In the genomic region with DNA sequence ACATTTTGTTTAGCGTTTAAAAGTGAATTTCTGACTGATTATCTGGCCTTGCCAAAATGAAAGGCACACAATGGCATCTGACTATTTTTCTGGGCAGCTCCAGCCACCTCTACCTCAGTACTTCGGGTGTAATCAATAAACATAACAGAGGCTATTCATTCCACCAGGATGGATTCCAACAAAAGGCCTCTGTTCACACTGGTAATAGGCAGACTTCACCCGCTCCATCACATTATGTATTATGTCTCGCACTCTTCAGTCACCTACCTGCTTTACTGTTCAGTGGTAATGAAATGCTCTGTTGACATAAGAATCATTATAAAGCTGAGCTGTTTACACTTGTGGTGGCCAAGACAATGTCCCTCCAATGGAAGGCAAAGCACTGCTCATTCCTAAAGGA, we compare ENCODE assay signal across 19 cellular contexts. TPM values are rescaled to one million over a fixed set of nuclear protein-coding genes. Genes with fewer than 3 reads are reported as not detected.
DNase-seq lines count a peak whose midpoint lies in the region; ATAC-seq, FAIRE-seq and TF ChIP-seq lines count a peak whose summit lies in the region.
"Had no signal": no experiment of that assay in that cellular context is flagged by ENCODE, and none has a peak within 500 bp of the region (broad histone marks: within the 10 kb centered on the region; RNA-seq: fewer than 3 reads in every experiment).

No MANE protein-coding gene starts in this region.

- in situ Hi-C loops in GM23248 (cut with MboI): no loop called here

- H3K4me1 ChIP-seq in body of pancreas: peaks cover 10% of the 10 kb centered on the region
- H3K4me1 ChIP-seq in kidney (ENCODE audit: control insufficient read depth in 1 of 2, insufficient read depth in 1 of 2, low read depth in 1 of 2, low read length in 2 of 2): no peaks in the 10 kb centered on the region
- no peaks in the 10 kb centered on the region for H3K4me1 ChIP-seq in GM23248 (ENCODE audit: insufficient read depth)

- no peaks in the 10 kb centered on the region for H3F3A ChIP-seq in GM23248 (ENCODE audit: insufficient read depth)

- no peak for TF ChIP-seq CTCF in body of pancreas (IDR thresholded peaks at IDR 0.05)
- no peak for TF ChIP-seq CTCF in kidney (IDR thresholded peaks at IDR 0.05; ENCODE audit: borderline replicate concordance, extremely low read depth, insufficient read depth)

- H3K9ac ChIP-seq in kidney (ENCODE audit: low read length in 2 of 2): no peak overlapping the region
- no peak overlapping the region for H3K9ac ChIP-seq in GM23248

- no peak for FAIRE-seq in kidney (lab: Jason Lieb, UNC)
- FAIRE-seq: GM12892, HTR-8/SVneo had no signal

- no peaks in the 10 kb centered on the region for H3K36me3 ChIP-seq in body of pancreas (replicated peaks in 1 of 2; ENCODE audit: insufficient read depth in 1 of 2, low read depth in 2 of 2)
- no peaks in the 10 kb centered on the region for H3K36me3 ChIP-seq in kidney (ENCODE audit: control insufficient read depth in 1 of 2, insufficient read depth in 2 of 2, low read length in 2 of 2)
- H3K36me3 ChIP-seq in GM23248 (ENCODE audit: low read depth): no peaks in the 10 kb centered on the region

- peak; percentile 10 to 50 for DNase-seq in NCI-H2081 (lab: John Stamatoyannopoulos, UW)
- no peak for DNase-seq in NCI-H2081 treated with DMSO at 0.1 percent for 48 hours (lab: John Stamatoyannopoulos, UW)
- DNase-seq in HuH-7 (ENCODE audit: low spot score): peak; percentile 21
- peak; percentile 77 for DNase-seq in NCI-H526 treated with DMSO at 0.1 percent for 48 hours (lab: John Stamatoyannopoulos, UW)
- no peak for DNase-seq in body of pancreas
- DNase-seq in kidney: no peak
- no peak for DNase-seq in HUDEP-2 (lab: John Stamatoyannopoulos, UW; ENCODE audit: unreplicated experiment in 76 of 76)
- DNase-seq in GM23248: no peak
- DNase-seq: CD8-positive, alpha-beta T cell; COR-L47; DND-41; GDM1; GOT3; HCEC 1CT; HFFc6 had no signal

- WGBS in body of pancreas, 2 donors: 36 to 45% methylated on average over 4 of the region's 4 CpGs
- WGBS in GM23248 (ENCODE audit: low coverage in 1 of 2, low lambda C conversion rate in 2 of 2, missing lambda C conversion rate in 2 of 2), 2 experiments: 16 to 24% methylated on average over 4 of the region's 4 CpGs

- no peak for TF ChIP-seq POLR2A in body of pancreas (IDR thresholded peaks at IDR 0.05)

- peak; percentile 42 for ATAC-seq in body of pancreas
- ATAC-seq: CD8-positive, alpha-beta T cell had no signal

- intact Hi-C loops in body of pancreas (cut with DNase I): loop anchor here (5.0 kb wide), 1 partner anchor 100 kb away; no protein-coding TSS in a partner anchor
- intact Hi-C loops in kidney (cut with DNase I): no loop called here

- H3K4me2 ChIP-seq in GM23248 (ENCODE audit: unreplicated experiment): no peak overlapping the region

- no peaks in the 10 kb centered on the region for H3K79me2 ChIP-seq in GM23248 (ENCODE audit: insufficient read depth)

- no peaks in the 10 kb centered on the region for H3K9me2 ChIP-seq in GM23248 (ENCODE audit: insufficient read depth)

- H3K9me3 ChIP-seq in body of pancreas (no peaks in the 10 kb centered on the region), kidney (ENCODE audit: control insufficient read depth in 1 of 2, low read length in 2 of 2) (no peaks in the 10 kb centered on the region), GM23248 (ENCODE audit: low read depth) (peaks cover 4% of the 10 kb centered on the region)

- H3K4me3 ChIP-seq in body of pancreas: no peak overlapping the region
- no peak overlapping the region for H3K4me3 ChIP-seq in kidney (ENCODE audit: low read length in 2 of 2)
- H3K4me3 ChIP-seq in GM23248: no peak overlapping the region

- no peak overlapping the region for H3K27ac ChIP-seq in body of pancreas
- no peak overlapping the region for H3K27ac ChIP-seq in kidney (ENCODE audit: low read depth in 2 of 2, low read length in 2 of 2)
- H3K27ac ChIP-seq in GM23248: no peak overlapping the region
- H3K27ac ChIP-seq: 22Rv1 had no signal

- H2AFZ ChIP-seq in GM23248: no peak overlapping the region

- no peaks in the 10 kb centered on the region for H3K27me3 ChIP-seq in body of pancreas
- no peaks in the 10 kb centered on the region for H3K27me3 ChIP-seq in GM23248 (replicated peaks; ENCODE audit: insufficient read depth)

- H4K20me1 ChIP-seq in GM23248 (ENCODE audit: insufficient read depth): no peaks in the 10 kb centered on the region

RNA-seq across cellular contexts. Expression of a gene that starts 21.1 kb away (rescaled TPM):
- total RNA-seq in body of pancreas: 1 to 10 TPM in 1 of 2 donors, under 1 TPM in 1; 0.78 to 1.6 TPM
- 0.19 TPM for total RNA-seq in kidney
- 0.77 TPM for polyA plus RNA-seq in kidney (ENCODE audit: insufficient read depth, low read depth, low replicate concordance)
- 92.3 and 102 TPM in 2 replicates for total RNA-seq in GM23248 (2014; rRNA removed; shearing (Covaris generic))
- 46.4 and 47.1 TPM in 2 replicates for polyA plus RNA-seq in GM23248 (2016; fragmentation: Nextera tagmentation; extraction: Ambion mirVana)
- total RNA-seq: CD8-positive, alpha-beta T cell had no signal
- polyA plus RNA-seq: CD14-positive monocyte had no signal

Comparison
In these comparisons a context has a peak if more than half of its experiments do, and no peak if none do; other contexts are left out.
1. DNase-seq: peak in NCI-H2081 (2 of 2), HuH-7 (single experiment) and NCI-H526 treated with DMSO at 0.1 percent for 48 hours (single experiment); none in NCI-H2081 treated with DMSO at 0.1 percent for 48 hours (single experiment), body of pancreas (0 of 4), kidney (single experiment), HUDEP-2 (0 of 76) and GM23248 (single experiment).
2. RNA of a gene that starts 21.1 kb away (total RNA-seq): 92.3 to 102 TPM in GM23248; 0.78 to 1.6 TPM in body of pancreas and 0.19 TPM in kidney (single experiment); every median in the first group is over 10 times any median in the second.